ENCODE assay signal across 20 cellular contexts in genomic region chr14:60506010-60506409, GRCh38. TPM values are rescaled to one million over a fixed set of nuclear protein-coding genes. Genes with fewer than 3 reads are reported as not detected.
DNase-seq lines count a peak whose midpoint lies in the region; ATAC-seq, FAIRE-seq and TF ChIP-seq lines count a peak whose summit lies in the region.
"Had no signal": no experiment of that assay in that cellular context is flagged by ENCODE, and none has a peak within 500 bp of the region (broad histone marks: within the 10 kb centered on the region; RNA-seq: fewer than 3 reads in every experiment).

No MANE protein-coding gene starts in this region.

- H3K9ac ChIP-seq in BLaER1, result no peak overlapping the region
- no peak overlapping the region for H3K9ac ChIP-seq in Karpas-422 (ENCODE audit: low read length)
- H3K9ac ChIP-seq: GM23248 had no signal

- H3K4me3 ChIP-seq in BLaER1 (no peak overlapping the region), Karpas-422 (ENCODE audit: low read length) (no peak overlapping the region)
- H3K4me3 ChIP-seq: GM23248 had no signal

- DNase-seq in HTR-8/SVneo (ENCODE audit: insufficient read length, low spot score) (no peak), WTC11 (ENCODE audit: low spot score) (no peak), left kidney (ENCODE audit: low read depth, low spot score) (peak; percentile 20), Karpas-422 (no peak), RCC 7860 (ENCODE audit: low spot score) (no peak), urothelium cell line (ENCODE audit: low spot score) (no peak)
- DNase-seq in activated naive CD8-positive, alpha-beta T cell treated with anti-CD3 and anti-CD28 coated beads, Interleukin-2, amount 50 U/mL, for 24 hours, result no peak
- DNase-seq: 8988T; AML-193; C1 segment of cervical spinal cord; Calu3; CD4-positive, alpha-beta T cell; DMS 273 treated with DMSO at 0.1 percent for 48 hours; GM23248; HCEC 1CT; HFFc6 had no signal

- POLR2A ChIA-PET in WTC11 (lab: Charles Lee), result interaction anchor here (1.9 kb wide), 1 partner anchor 10 kb away, joined by 8 read pairs; no protein-coding TSS in a partner anchor

- no peak overlapping the region for H3K27ac Mint-ChIP-seq in WTC11
- no peak overlapping the region for H3K27ac Mint-ChIP-seq in activated naive CD8-positive, alpha-beta T cell treated with anti-CD3 and anti-CD28 coated beads, Interleukin-2, amount 50 U/mL, for 24 hours
- H3K27ac Mint-ChIP-seq: CD4-positive, alpha-beta T cell; HFFc6 had no signal

- peaks cover 48% of the 10 kb centered on the region for H3K4me1 Mint-ChIP-seq in WTC11
- H3K4me1 Mint-ChIP-seq in activated naive CD8-positive, alpha-beta T cell treated with anti-CD3 and anti-CD28 coated beads, Interleukin-2, amount 50 U/mL, for 24 hours, result peaks cover 20% of the 10 kb centered on the region

- H3K36me3 Mint-ChIP-seq in WTC11, result no peaks in the 10 kb centered on the region
- H3K36me3 Mint-ChIP-seq in activated naive CD8-positive, alpha-beta T cell treated with anti-CD3 and anti-CD28 coated beads, Interleukin-2, amount 50 U/mL, for 24 hours (ENCODE audit: low read depth), result no peaks in the 10 kb centered on the region

- CTCF ChIA-PET in WTC11 (lab: Charles Lee), result interaction anchor here (0.6 to 4.7 kb wide), 6 partner anchors 9 to 188 kb away, joined by 3 to 22 read pairs (median 8); no protein-coding TSS in a partner anchor

- peaks cover 100% of the 10 kb centered on the region for H3K27me3 Mint-ChIP-seq in WTC11 (ENCODE audit: low read depth)
- H3K27me3 Mint-ChIP-seq in activated naive CD8-positive, alpha-beta T cell treated with anti-CD3 and anti-CD28 coated beads, Interleukin-2, amount 50 U/mL, for 24 hours, result peaks cover 80% of the 10 kb centered on the region

- H3K9me2 ChIP-seq in Karpas-422 (replicated peaks; ENCODE audit: insufficient read depth, low read length), result no peaks in the 10 kb centered on the region

- H3K27me3 ChIP-seq in BLaER1 (no peaks in the 10 kb centered on the region), Karpas-422 (ENCODE audit: low read length) (no peaks in the 10 kb centered on the region)

- H4K20me1 ChIP-seq in BLaER1 (no peaks in the 10 kb centered on the region), Karpas-422 (ENCODE audit: insufficient read depth, low read depth, low read length) (no peaks in the 10 kb centered on the region)

- H3K27ac ChIP-seq in BLaER1, result no peak overlapping the region
- H3K27ac ChIP-seq in Karpas-422 (ENCODE audit: low read length), result no peak overlapping the region
- H3K27ac ChIP-seq: GM23248, HL-60 had no signal

- FAIRE-seq in HTR-8/SVneo (lab: Jason Lieb, UNC) (peak; percentile 91), RCC 7860 (lab: Jason Lieb, UNC) (no peak), urothelium cell line (lab: Jason Lieb, UNC) (no peak)

- H3K4me1 ChIP-seq in BLaER1 (peaks cover 6% of the 10 kb centered on the region; the same call in 1 of the 2 replicates), Karpas-422 (ENCODE audit: low read length) (no peaks in the 10 kb centered on the region)

- TF ChIP-seq CTCF in WTC11 (IDR thresholded peaks at IDR 0.05), result no peak

- H3K36me3 ChIP-seq in BLaER1, result no peaks in the 10 kb centered on the region
- no peaks in the 10 kb centered on the region for H3K36me3 ChIP-seq in Karpas-422 (ENCODE audit: insufficient read depth, low read length)

- H3K9me3 Mint-ChIP-seq in WTC11, result no peaks in the 10 kb centered on the region
- H3K9me3 Mint-ChIP-seq in activated naive CD8-positive, alpha-beta T cell treated with anti-CD3 and anti-CD28 coated beads, Interleukin-2, amount 50 U/mL, for 24 hours, result no peaks in the 10 kb centered on the region
- H3K9me3 Mint-ChIP-seq: CD4-positive, alpha-beta T cell had no signal

- no peak overlapping the region for H2AFZ ChIP-seq in Karpas-422 (ENCODE audit: low read length)
- H2AFZ ChIP-seq: GM23248 had no signal

- peaks cover 48% of the 10 kb centered on the region for H3K9me3 ChIP-seq in BLaER1
- no peaks in the 10 kb centered on the region for H3K9me3 ChIP-seq in Karpas-422 (ENCODE audit: low read length)

- ATAC-seq in WTC11, result no peak
- ATAC-seq in activated naive CD8-positive, alpha-beta T cell treated with anti-CD3 and anti-CD28 coated beads, Interleukin-2, amount 50 U/mL, for 24 hours, result no peak

- peak overlapping the region; percentile 72 for H3K4me3 Mint-ChIP-seq in WTC11
- H3K4me3 Mint-ChIP-seq in activated naive CD8-positive, alpha-beta T cell treated with anti-CD3 and anti-CD28 coated beads, Interleukin-2, amount 50 U/mL, for 24 hours, result no peak overlapping the region
- H3K4me3 Mint-ChIP-seq: CD4-positive, alpha-beta T cell; HFFc6; IgD-negative memory B cell had no signal

- H3K79me2 ChIP-seq in Karpas-422 (ENCODE audit: low read length), result no peaks in the 10 kb centered on the region

- H3K4me2 ChIP-seq in BLaER1 (peak overlapping the region; percentile 43), Karpas-422 (ENCODE audit: low read depth, low read length, poor library complexity, severe bottlenecking) (no peak overlapping the region)

TF ChIP-seq in WTC11, 78 proteins besides CTCF, POLR2A, EP300 and RAD21 (continues in another document):
- TF ChIP-seq OVOL2 (CRISPR knock-in tag; IDR thresholded peaks at IDR 0.05; ENCODE audit: borderline replicate concordance), result no peak
- TF ChIP-seq TCF7 (CRISPR knock-in tag; IDR thresholded peaks at IDR 0.05; ENCODE audit: low read depth), result no peak
- TF ChIP-seq, protein P1, sequence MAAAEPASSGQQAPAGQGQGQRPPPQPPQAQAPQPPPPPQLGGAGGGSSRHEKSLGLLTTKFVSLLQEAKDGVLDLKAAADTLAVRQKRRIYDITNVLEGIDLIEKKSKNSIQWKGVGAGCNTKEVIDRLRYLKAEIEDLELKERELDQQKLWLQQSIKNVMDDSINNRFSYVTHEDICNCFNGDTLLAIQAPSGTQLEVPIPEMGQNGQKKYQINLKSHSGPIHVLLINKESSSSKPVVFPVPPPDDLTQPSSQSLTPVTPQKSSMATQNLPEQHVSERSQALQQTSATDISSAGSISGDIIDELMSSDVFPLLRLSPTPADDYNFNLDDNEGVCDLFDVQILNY (CRISPR knock-in tag; IDR thresholded peaks at IDR 0.05), result no peak
- TF ChIP-seq GRHL2 (CRISPR knock-in tag; IDR thresholded peaks at IDR 0.05; ENCODE audit: insufficient replicate concordance, severe bottlenecking), result no peak
- TF ChIP-seq ZNF317 (CRISPR knock-in tag; IDR thresholded peaks at IDR 0.05; ENCODE audit: borderline replicate concordance, low read depth), result no peak
- no peak for TF ChIP-seq ZBTB43 (CRISPR knock-in tag; IDR thresholded peaks at IDR 0.05)
- no peak for TF ChIP-seq IRF1 (CRISPR knock-in tag; IDR thresholded peaks at IDR 0.05)
- TF ChIP-seq ZNF512 (CRISPR knock-in tag; IDR thresholded peaks at IDR 0.05; ENCODE audit: borderline replicate concordance), result no peak
- no peak for TF ChIP-seq SP1 (CRISPR knock-in tag; conservative IDR thresholded peaks at IDR 0.05)
- TF ChIP-seq RELA (CRISPR knock-in tag; IDR thresholded peaks at IDR 0.05; ENCODE audit: borderline replicate concordance), result no peak
- no peak for TF ChIP-seq E2F1 (CRISPR knock-in tag; IDR thresholded peaks at IDR 0.05)
- TF ChIP-seq FOXP1 (CRISPR knock-in tag; IDR thresholded peaks at IDR 0.05; ENCODE audit: borderline replicate concordance), result no peak
- no peak for TF ChIP-seq KAT7 (CRISPR knock-in tag; IDR thresholded peaks at IDR 0.05; ENCODE audit: borderline replicate concordance)

RNA-seq across cellular contexts. Expression of gene SIX6, which starts 2.9 kb away (rescaled TPM):
- 0.07 TPM in 1 of 3 replicates, not detected in the others for total RNA-seq in WTC11 (2021)
- total RNA-seq in Karpas-422 (2014; rRNA removed; shearing (Covaris generic); ENCODE audit: low replicate concordance), result not detected in 2 replicates
- total RNA-seq: Calu3; CD4-positive, alpha-beta T cell; Daoy; GM23248; HFFc6 had no signal

RNA-seq across cellular contexts. Expression of gene C14orf39, which starts 20.1 kb away (rescaled TPM):
- 1.9 to 2.5 TPM (median 2.5 TPM) in 3 replicates for total RNA-seq in WTC11 (2021)
- not detected in 2 replicates for total RNA-seq in Karpas-422 (2014; rRNA removed; shearing (Covaris generic); ENCODE audit: low replicate concordance)
- total RNA-seq: Calu3; CD4-positive, alpha-beta T cell; GM23248; HFFc6 had no signal
